ENCODE assay signal across 22 cellular contexts in genomic region chr2:69571189-69571588, GRCh38.
DNase-seq lines count a peak whose midpoint lies in the region; ATAC-seq and TF ChIP-seq lines count a peak whose summit lies in the region.
"Had no signal": no experiment of that assay in that cellular context is flagged by ENCODE, and none has a peak within 500 bp of the region (broad histone marks: within the 10 kb centered on the region; RNA-seq: fewer than 3 reads in every experiment).

No MANE protein-coding gene starts in this region.

- TF ChIP-seq CTCF in Caco-2 (IDR thresholded peaks at IDR 0.05; ENCODE audit: insufficient read depth in 1 of 2, low read depth in 1 of 2, low read length in 1 of 2, severe bottlenecking in 1 of 2, unreplicated experiment in 1 of 2) (no peak), GM13976 (IDR thresholded peaks at IDR 0.05; ENCODE audit: borderline replicate concordance, control extremely low read depth, extremely low read depth, insufficient read depth, missing control alignments) (no peak)

- no TSS peak for BruUV-seq in Caco-2 (replicated peaks; lab: Mats Ljungman, UMichigan)

- CTCF ChIA-PET in Caco-2 (lab: Charles Lee): interaction anchor here (1.1 kb wide), 1 partner anchor 154 kb away, joined by 4 read pairs; no protein-coding TSS in a partner anchor

- H3K27me3 ChIP-seq in Caco-2 (replicated peaks; ENCODE audit: control insufficient read depth, insufficient read depth, low read length): no peaks in the 10 kb centered on the region
- H3K27me3 ChIP-seq: ovary, right lobe of liver, vagina had no signal

- no peak for DNase-seq in activated T-cell treated with anti-CD3 and anti-CD28 coated beads, Interleukin-2, amount 50 U/mL, for 24 hours
- no peak for DNase-seq in activated T-cell treated with anti-CD3 and anti-CD28 coated beads, Interleukin-2, amount 50 U/mL, for 48 hours
- DNase-seq in Caco-2 (no peak), GM13976 (ENCODE audit: low spot score) (no peak), NCI-H2171 (lab: John Stamatoyannopoulos, UW) (no peak), SHP77 treated with DMSO at 0.1 percent for 48 hours (lab: John Stamatoyannopoulos, UW) (no peak)
- no peak for DNase-seq in natural killer cell treated with Interleukin-12 subunit alpha and Interleukin-12 subunit beta and Interleukin-15 and Interleukin-18, amount 100 ng/mL, for 72 hours (ENCODE audit: low spot score)
- DNase-seq: activated CD4-positive, CD25-positive, alpha-beta regulatory T cell; anterior cingulate cortex; C1 segment of cervical spinal cord; cerebellar nuclear complex; DMS79; effector CD4-positive, alpha-beta T cell; KBM-7; NCI-H1092; NCI-H1930; ovary; right lobe of liver; stimulated activated CD4-positive, alpha-beta T cell treated with anti-CD3 and anti-CD28 coated beads, Interleukin-15, amount 100 ng/mL, for 24 hours had no signal

- no peak overlapping the region for H3K4me3 Mint-ChIP-seq in activated T-cell treated with anti-CD3 and anti-CD28 coated beads, Interleukin-2, amount 50 U/mL, for 24 hours
- H3K4me3 Mint-ChIP-seq in Caco-2 (ENCODE audit: unreplicated experiment): no peak overlapping the region
- no peak overlapping the region for H3K4me3 Mint-ChIP-seq in activated naive CD8-positive, alpha-beta T cell
- no peak overlapping the region for H3K4me3 Mint-ChIP-seq in natural killer cell treated with Interleukin-12 subunit alpha and Interleukin-12 subunit beta and Interleukin-15 and Interleukin-18, amount 100 ng/mL, for 72 hours
- H3K4me3 Mint-ChIP-seq: memory B cell had no signal

- peaks cover 29% of the 10 kb centered on the region for H3K4me1 ChIP-seq in Caco-2

- POLR2A ChIA-PET in Caco-2 (lab: Charles Lee): no interaction called here

- no peaks in the 10 kb centered on the region for H3K27me3 Mint-ChIP-seq in activated T-cell treated with anti-CD3 and anti-CD28 coated beads, Interleukin-2, amount 50 U/mL, for 24 hours
- no peaks in the 10 kb centered on the region for H3K27me3 Mint-ChIP-seq in Caco-2 (ENCODE audit: insufficient read depth, unreplicated experiment)
- no peaks in the 10 kb centered on the region for H3K27me3 Mint-ChIP-seq in activated naive CD8-positive, alpha-beta T cell
- H3K27me3 Mint-ChIP-seq in natural killer cell treated with Interleukin-12 subunit alpha and Interleukin-12 subunit beta and Interleukin-15 and Interleukin-18, amount 100 ng/mL, for 72 hours: no peaks in the 10 kb centered on the region

- peaks cover 79% of the 10 kb centered on the region for H3K4me1 Mint-ChIP-seq in activated T-cell treated with anti-CD3 and anti-CD28 coated beads, Interleukin-2, amount 50 U/mL, for 24 hours (ENCODE audit: low read depth)
- peaks cover 31% of the 10 kb centered on the region for H3K4me1 Mint-ChIP-seq in Caco-2 (ENCODE audit: low read depth, unreplicated experiment)
- H3K4me1 Mint-ChIP-seq in activated naive CD8-positive, alpha-beta T cell (ENCODE audit: low read depth): peaks cover 82% of the 10 kb centered on the region
- H3K4me1 Mint-ChIP-seq in natural killer cell treated with Interleukin-12 subunit alpha and Interleukin-12 subunit beta and Interleukin-15 and Interleukin-18, amount 100 ng/mL, for 72 hours (ENCODE audit: low read depth in 2 of 2): peaks cover 62 to 65% of the 10 kb centered on the region in 2 donors
- H3K4me1 Mint-ChIP-seq: memory B cell had no signal

- H3K9me3 Mint-ChIP-seq in activated T-cell treated with anti-CD3 and anti-CD28 coated beads, Interleukin-2, amount 50 U/mL, for 24 hours: no peaks in the 10 kb centered on the region
- H3K9me3 Mint-ChIP-seq in Caco-2 (ENCODE audit: unreplicated experiment): no peaks in the 10 kb centered on the region
- no peaks in the 10 kb centered on the region for H3K9me3 Mint-ChIP-seq in activated naive CD8-positive, alpha-beta T cell (ENCODE audit: low read depth)
- no peaks in the 10 kb centered on the region for H3K9me3 Mint-ChIP-seq in natural killer cell treated with Interleukin-12 subunit alpha and Interleukin-12 subunit beta and Interleukin-15 and Interleukin-18, amount 100 ng/mL, for 72 hours
- H3K9me3 Mint-ChIP-seq: memory B cell had no signal

- H3K9me3 ChIP-seq in Caco-2: no peaks in the 10 kb centered on the region
- H3K9me3 ChIP-seq: ovary, right lobe of liver, vagina had no signal

- H3K4me3 ChIP-seq in Caco-2 (ENCODE audit: low read depth, low read length): no peak overlapping the region
- H3K4me3 ChIP-seq: ovary, right lobe of liver, vagina had no signal

- intact Hi-C loops in Caco-2 (cut with micrococcal nuclease; ENCODE audit: unreplicated experiment): no loop called here

- peaks cover 9% of the 10 kb centered on the region for H3K36me3 Mint-ChIP-seq in activated T-cell treated with anti-CD3 and anti-CD28 coated beads, Interleukin-2, amount 50 U/mL, for 24 hours (ENCODE audit: low read depth)
- no peaks in the 10 kb centered on the region for H3K36me3 Mint-ChIP-seq in Caco-2 (ENCODE audit: insufficient read depth, unreplicated experiment)
- H3K36me3 Mint-ChIP-seq in activated naive CD8-positive, alpha-beta T cell: no peaks in the 10 kb centered on the region
- H3K36me3 Mint-ChIP-seq in natural killer cell treated with Interleukin-12 subunit alpha and Interleukin-12 subunit beta and Interleukin-15 and Interleukin-18, amount 100 ng/mL, for 72 hours: no peaks in the 10 kb centered on the region
- H3K36me3 Mint-ChIP-seq: memory B cell had no signal

- in situ Hi-C loops in GM13976 (cut with MboI; ENCODE audit: low sequenced_read_pairs, unreplicated experiment): no loop called here

- peak in 1 of 2 donors; percentile 43 for ATAC-seq in natural killer cell treated with Interleukin-12 subunit alpha and Interleukin-12 subunit beta and Interleukin-15 and Interleukin-18, amount 100 ng/mL, for 72 hours

- H3K27ac Mint-ChIP-seq in activated T-cell treated with anti-CD3 and anti-CD28 coated beads, Interleukin-2, amount 50 U/mL, for 24 hours: peak overlapping the region; percentile 88
- H3K27ac Mint-ChIP-seq in Caco-2 (ENCODE audit: unreplicated experiment): peak overlapping the region; percentile 26
- peak overlapping the region; percentile 92 for H3K27ac Mint-ChIP-seq in activated naive CD8-positive, alpha-beta T cell
- H3K27ac Mint-ChIP-seq in natural killer cell treated with Interleukin-12 subunit alpha and Interleukin-12 subunit beta and Interleukin-15 and Interleukin-18, amount 100 ng/mL, for 72 hours: peak overlapping the region; percentile 58 to 76
- H3K27ac Mint-ChIP-seq: memory B cell had no signal

- no peaks in the 10 kb centered on the region for H3K36me3 ChIP-seq in Caco-2 (ENCODE audit: control insufficient read depth, insufficient read depth, low read length)
- H3K36me3 ChIP-seq: ovary, right lobe of liver, vagina had no signal

Comparison
In these comparisons a context has a peak if more than half of its experiments do, and no peak if none do; other contexts are left out.
1. H3K27ac Mint-ChIP-seq: peak in every context shown above with its lines; median percentile 92 in activated naive CD8-positive, alpha-beta T cell; 88 in activated T-cell treated with anti-CD3 and anti-CD28 coated beads, Interleukin-2, amount 50 U/mL, for 24 hours; 67 in natural killer cell treated with Interleukin-12 subunit alpha and Interleukin-12 subunit beta and Interleukin-15 and Interleukin-18, amount 100 ng/mL, for 72 hours; 26 in Caco-2.